Comparison of ENCODE assay signal across 8 cellular contexts in the genomic region with DNA sequence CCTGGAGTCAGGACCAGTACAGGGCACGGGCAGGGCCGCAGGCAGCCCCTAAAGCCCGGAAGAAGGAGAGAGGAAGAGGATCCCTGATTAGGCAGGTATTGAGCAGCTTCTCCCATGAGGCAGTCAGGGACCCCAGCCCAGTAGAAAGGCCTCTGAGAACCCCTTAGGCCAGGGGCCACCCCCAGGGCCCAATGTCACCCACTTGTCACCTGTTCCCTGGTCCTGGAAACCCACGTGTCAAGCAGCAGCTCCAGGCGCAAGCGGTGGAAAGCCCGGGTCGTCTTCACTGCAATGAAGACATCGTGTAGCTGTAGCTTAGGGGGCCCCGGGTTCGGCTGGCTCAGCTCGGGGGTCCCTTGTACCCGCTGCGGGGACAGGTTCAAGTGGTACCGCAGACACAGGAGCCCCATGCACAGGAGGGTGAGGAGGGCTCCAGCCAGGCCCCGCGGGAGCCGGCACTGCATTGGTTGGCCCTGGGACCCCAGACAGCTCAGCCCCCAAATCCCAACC. TPM values are rescaled to one million over a fixed set of nuclear protein-coding genes. Genes with fewer than 3 reads are reported as not detected.
DNase-seq lines count a peak whose midpoint lies in the region; ATAC-seq and TF ChIP-seq lines count a peak whose summit lies in the region.

No MANE protein-coding gene starts in this region.

- peaks cover 34% of the 10 kb centered on the region for H3K36me3 Mint-ChIP-seq in activated naive CD4-positive, alpha-beta T cell treated with anti-CD3 and anti-CD28 coated beads, Interleukin-2, amount 10 ng/mL, durations not matched to agents 7 days and 5 days

- H2BK15ac ChIP-seq in IMR-90 (ENCODE audit: low read depth, low read length) (no peak overlapping the region), neuronal stem cell (ENCODE audit: low read length) (peak overlapping the region; percentile 99)

- TF ChIP-seq CTCF in IMR-90 (conservative IDR thresholded peaks at IDR 0.05; ENCODE audit: low read depth, low read length): no peak

- H3K23ac ChIP-seq in IMR-90 (ENCODE audit: low read depth, low read length): no peak overlapping the region
- no peak overlapping the region for H3K23ac ChIP-seq in neuronal stem cell (ENCODE audit: low read depth, low read length, poor library complexity)

- H2AFZ ChIP-seq in IMR-90 (replicated peaks; ENCODE audit: low read length, poor library complexity) (no peak overlapping the region), neuronal stem cell (ENCODE audit: low read length) (peak overlapping the region; percentile 77)

- H4K91ac ChIP-seq in IMR-90 (ENCODE audit: insufficient read depth, low read depth, low read length): no peak overlapping the region
- H4K91ac ChIP-seq in neuronal stem cell (ENCODE audit: low read depth, low read length, poor library complexity): no peak overlapping the region

- TF ChIP-seq RAD21 in IMR-90 (IDR thresholded peaks at IDR 0.05; ENCODE audit: low read length): no peak

- CTCF ChIA-PET in IMR-90 (lab: Yijun Ruan, JAX): no interaction called here
- CTCF ChIA-PET in activated naive CD4-positive, alpha-beta T cell treated with anti-CD3 and anti-CD28 coated beads, Interleukin-2, amount 10 ng/mL, durations not matched to agents 7 days and 5 days (lab: Charles Lee): interaction anchor here (0.7 to 2.5 kb wide), 7 partner anchors 11 to 152 kb away, joined by 3 to 20 read pairs (median 4); no protein-coding TSS in a partner anchor

- dilution Hi-C loops in IMR-90 (cut with HindIII; ENCODE audit: low sequenced_read_pairs, unreplicated experiment): no loop called here

- H2BK12ac ChIP-seq in neuronal stem cell (ENCODE audit: low read length): peak overlapping the region; percentile 24

- H3K4me1 Mint-ChIP-seq in activated naive CD4-positive, alpha-beta T cell treated with anti-CD3 and anti-CD28 coated beads, Interleukin-2, amount 10 ng/mL, durations not matched to agents 7 days and 5 days: peaks cover 63% of the 10 kb centered on the region

- no TSS peak for BruUV-seq in IMR-90 (replicated peaks; lab: Mats Ljungman, UMichigan)

- H4K20me1 ChIP-seq in IMR-90 (ENCODE audit: insufficient read depth, low read length): no peaks in the 10 kb centered on the region

- H2AK9ac ChIP-seq in IMR-90 (replicated peaks; ENCODE audit: low read depth, low read length, poor library complexity): peak overlapping the region; percentile 48

- DNase-seq in IMR-90 (no peak), neuronal stem cell (ENCODE audit: low spot score) (no peak), NCI-H1092 treated with DMSO at 0.1 percent for 48 hours (lab: John Stamatoyannopoulos, UW) (no peak), NCI-H446 treated with DMSO at 0.1 percent for 48 hours (lab: John Stamatoyannopoulos, UW) (no peak), D341Med (ENCODE audit: low spot score) (no peak), left colon (no peak)
- DNase-seq in activated naive CD4-positive, alpha-beta T cell treated with anti-CD3 and anti-CD28 coated beads, Interleukin-2, amount 10 ng/mL, durations not matched to agents 7 days and 5 days: peak; percentile 37

- peaks cover 11% of the 10 kb centered on the region for H3K4me1 ChIP-seq in IMR-90 (ENCODE audit: control insufficient read depth, insufficient read depth, low read length)
- peaks cover 25 to 43% of the 10 kb centered on the region in 2 donors for H3K4me1 ChIP-seq in neuronal stem cell (ENCODE audit: control insufficient read depth in 2 of 2, insufficient read depth in 1 of 2, low read depth in 1 of 2, low read length in 2 of 2)

- H3K4me2 ChIP-seq in IMR-90 (ENCODE audit: low read depth, low read length) (no peak overlapping the region), neuronal stem cell (ENCODE audit: insufficient read depth, low read length, poor library complexity, severe bottlenecking) (peak overlapping the region; percentile 40)

- peaks cover 2% of the 10 kb centered on the region; the same call in 1 of the 2 replicates for H3K36me3 ChIP-seq in IMR-90 (ENCODE audit: control insufficient read depth, insufficient read depth, low read length)
- no peaks in the 10 kb centered on the region for H3K36me3 ChIP-seq in neuronal stem cell (replicated peaks in 1 of 2; ENCODE audit: control insufficient read depth in 2 of 2, insufficient read depth in 2 of 2, low read length in 2 of 2)

- H2AK5ac ChIP-seq in IMR-90 (ENCODE audit: low read depth, low read length) (no peak overlapping the region), neuronal stem cell (ENCODE audit: low read depth, low read length) (peak overlapping the region; percentile 99)

- in situ Hi-C loops in IMR-90 (cut with MboI; ENCODE audit: low sequenced_read_pairs): no loop called here

- H4K8ac ChIP-seq in IMR-90 (ENCODE audit: low read depth in 2 of 2, low read length in 2 of 2) (no peak overlapping the region), neuronal stem cell (ENCODE audit: low read depth, low read length) (no peak overlapping the region)

- H3K9me3 ChIP-seq in IMR-90 (ENCODE audit: control insufficient read depth, insufficient read depth, low read length): no peaks in the 10 kb centered on the region
- no peaks in the 10 kb centered on the region for H3K9me3 ChIP-seq in neuronal stem cell (replicated peaks in 1 of 2; ENCODE audit: control insufficient read depth in 2 of 2, insufficient read depth in 1 of 2, low read depth in 1 of 2, low read length in 2 of 2)

- no peak overlapping the region for H3K27ac ChIP-seq in IMR-90 (ENCODE audit: insufficient read depth, low read length)
- no peak overlapping the region for H3K27ac ChIP-seq in neuronal stem cell (replicated peaks; ENCODE audit: low read length)

- no peak overlapping the region for H2BK120ac ChIP-seq in IMR-90 (ENCODE audit: low read depth, low read length)
- peak overlapping the region; percentile 98 for H2BK120ac ChIP-seq in neuronal stem cell (ENCODE audit: low read depth, low read length)

- intact Hi-C loops in IMR-90 (cut with micrococcal nuclease): no loop called here
- intact Hi-C loops in left colon (cut with DNase I, micrococcal nuclease): no loop called here

- H2BK5ac ChIP-seq in IMR-90 (ENCODE audit: low read depth, low read length, poor library complexity, severe bottlenecking) (no peak overlapping the region), neuronal stem cell (ENCODE audit: low read length) (no peak overlapping the region)

- no peak overlapping the region for H2BK20ac ChIP-seq in IMR-90 (ENCODE audit: low read depth, low read length)

- H3K9me1 ChIP-seq in IMR-90 (ENCODE audit: insufficient read depth, low read length): no peaks in the 10 kb centered on the region

- H3K27me3 ChIP-seq in IMR-90 (ENCODE audit: control insufficient read depth, insufficient read depth, low read length) (peaks cover 4% of the 10 kb centered on the region; the same call in 1 of the 2 replicates), neuronal stem cell (ENCODE audit: control insufficient read depth in 3 of 3, insufficient read depth in 3 of 3, low read depth in 1 of 3, low read length in 3 of 3) (no peaks in the 10 kb centered on the region)

- no peaks in the 10 kb centered on the region for H3K9me3 Mint-ChIP-seq in activated naive CD4-positive, alpha-beta T cell treated with anti-CD3 and anti-CD28 coated beads, Interleukin-2, amount 10 ng/mL, durations not matched to agents 7 days and 5 days

- H3K4me3 Mint-ChIP-seq in activated naive CD4-positive, alpha-beta T cell treated with anti-CD3 and anti-CD28 coated beads, Interleukin-2, amount 10 ng/mL, durations not matched to agents 7 days and 5 days: peak overlapping the region; percentile 89

- H3K79me1 ChIP-seq in IMR-90 (ENCODE audit: low read depth in 1 of 2, low read length in 2 of 2): no peaks in the 10 kb centered on the region
- peaks cover 3% of the 10 kb centered on the region for H3K79me1 ChIP-seq in neuronal stem cell (ENCODE audit: low read depth, low read length)

- ATAC-seq in GM18909 (IDR thresholded peaks at IDR 0.05; ENCODE audit: poor library complexity, unreplicated experiment) (peak; percentile 17), IMR-90 (ENCODE audit: low read depth) (no peak), left colon (no peak)

- H3K4me3 ChIP-seq in IMR-90 (ENCODE audit: insufficient read depth, low read depth, low read length) (no peak overlapping the region), neuronal stem cell (ENCODE audit: low read length in 2 of 2) (peak overlapping the region in 1 of 2 donors; percentile 3)

- peaks cover 4% of the 10 kb centered on the region for H3K27me3 Mint-ChIP-seq in activated naive CD4-positive, alpha-beta T cell treated with anti-CD3 and anti-CD28 coated beads, Interleukin-2, amount 10 ng/mL, durations not matched to agents 7 days and 5 days

- H3K9ac ChIP-seq in IMR-90 (ENCODE audit: low read depth, low read length) (no peak overlapping the region), neuronal stem cell (ENCODE audit: low read depth, low read length, poor library complexity) (no peak overlapping the region)

- POLR2A ChIA-PET in IMR-90 (lab: Charles Lee; ENCODE audit: unreplicated experiment): no interaction called here

- H3K56ac ChIP-seq in IMR-90 (ENCODE audit: extremely low read depth, insufficient read depth, low read length): no peak overlapping the region

- no peak overlapping the region for H4K5ac ChIP-seq in IMR-90 (ENCODE audit: low read depth, low read length)

- H3K18ac ChIP-seq in IMR-90 (ENCODE audit: low read depth, low read length) (no peak overlapping the region), neuronal stem cell (ENCODE audit: low read length) (peak overlapping the region; percentile 90)

- no CpG with 5 or more reads among the region's 18 CpGs for WGBS in IMR-90 (ENCODE audit: extremely low coverage in 2 of 2, insufficient read length in 1 of 2), 2 experiments
- WGBS in neuronal stem cell (ENCODE audit: extremely low coverage in 2 of 2, insufficient read length in 2 of 2, insufficient replicate concordance in 1 of 2), 2 donors: no CpG with 5 or more reads among the region's 18 CpGs

- H3K27ac Mint-ChIP-seq in activated naive CD4-positive, alpha-beta T cell treated with anti-CD3 and anti-CD28 coated beads, Interleukin-2, amount 10 ng/mL, durations not matched to agents 7 days and 5 days: peak overlapping the region; percentile 93

- H3K14ac ChIP-seq in IMR-90 (replicated peaks; ENCODE audit: low read depth, low read length) (no peak overlapping the region), neuronal stem cell (ENCODE audit: low read length) (no peak overlapping the region)

- no peak overlapping the region for H3K4ac ChIP-seq in IMR-90 (ENCODE audit: low read depth, low read length)
- no peak overlapping the region for H3K4ac ChIP-seq in neuronal stem cell (ENCODE audit: low read length)

- no peak for TF ChIP-seq POLR2A in IMR-90 (IDR thresholded peaks at IDR 0.05; ENCODE audit: low read depth, low read length)

RNA-seq across cellular contexts. Expression of a gene that starts 0.4 kb away (rescaled TPM):
- total RNA-seq in IMR-90 (2012; rRNA removed): not detected in 2 replicates
- 0.15 and 0.24 TPM in 2 replicates for polyA plus RNA-seq in IMR-90 (2012; rRNA removed)
- polyA plus RNA-seq in IMR-90 (2012; cell fraction: cytosol; rRNA removed): 0.08 and 0.34 TPM in 2 replicates
- polyA plus RNA-seq in IMR-90 (2012; cell fraction: nucleus; rRNA removed; ENCODE audit: low replicate concordance): 0.91 and 1.7 TPM in 2 replicates
- polyA plus RNA-seq in neuronal stem cell (2013, experiment 1 of 2): 10.5 TPM
- 8.0 TPM for polyA plus RNA-seq in neuronal stem cell (2013, experiment 2 of 2)
- total RNA-seq in left colon: 10 to 100 TPM; 10.4 to 11.2 TPM

RNA-seq across cellular contexts. Expression of a gene that starts 33.4 kb away (rescaled TPM):
- total RNA-seq in IMR-90 (2012; rRNA removed): 6.1 TPM in 2 replicates
- polyA plus RNA-seq in IMR-90 (2012; rRNA removed): 18.4 and 19.8 TPM in 2 replicates
- 9.8 and 18.6 TPM in 2 replicates for polyA plus RNA-seq in IMR-90 (2012; cell fraction: cytosol; rRNA removed)
- polyA plus RNA-seq in IMR-90 (2012; cell fraction: nucleus; rRNA removed; ENCODE audit: low replicate concordance): 23.8 and 66.7 TPM in 2 replicates
- polyA plus RNA-seq in neuronal stem cell (2013, experiment 1 of 2): 4.2 TPM
- 4.3 TPM for polyA plus RNA-seq in neuronal stem cell (2013, experiment 2 of 2)
- 10 to 100 TPM; 64.1 to 66.4 TPM for total RNA-seq in left colon

RNA-seq across cellular contexts. Expression of a gene that starts 58.5 kb away (rescaled TPM):
- total RNA-seq in IMR-90 (2012; rRNA removed) (0.72 and 0.83 TPM in 2 replicates), left colon (under 1 TPM in 1 of 2 donors, not detected in 1; 0.20 TPM)
- polyA plus RNA-seq in IMR-90 (2012; rRNA removed): 5.0 and 6.3 TPM in 2 replicates
- polyA plus RNA-seq in IMR-90 (2012; cell fraction: cytosol; rRNA removed): 2.2 and 4.8 TPM in 2 replicates
- 13.5 and 26.9 TPM in 2 replicates for polyA plus RNA-seq in IMR-90 (2012; cell fraction: nucleus; rRNA removed; ENCODE audit: low replicate concordance)
- polyA plus RNA-seq in neuronal stem cell (2013, experiment 1 of 2): 0.78 TPM
- polyA plus RNA-seq in neuronal stem cell (2013, experiment 2 of 2): 0.86 TPM

Comparison
In these comparisons a context has a peak if more than half of its experiments do, and no peak if none do; other contexts are left out.
1. RNA of a gene that starts 0.4 kb away (total RNA-seq): 10.4 to 11.2 TPM in left colon; not detected in IMR-90; every median in the first group is over 10 times any median in the second.